12 cellular contexts compared by ENCODE assay signal in the genomic region with DNA sequence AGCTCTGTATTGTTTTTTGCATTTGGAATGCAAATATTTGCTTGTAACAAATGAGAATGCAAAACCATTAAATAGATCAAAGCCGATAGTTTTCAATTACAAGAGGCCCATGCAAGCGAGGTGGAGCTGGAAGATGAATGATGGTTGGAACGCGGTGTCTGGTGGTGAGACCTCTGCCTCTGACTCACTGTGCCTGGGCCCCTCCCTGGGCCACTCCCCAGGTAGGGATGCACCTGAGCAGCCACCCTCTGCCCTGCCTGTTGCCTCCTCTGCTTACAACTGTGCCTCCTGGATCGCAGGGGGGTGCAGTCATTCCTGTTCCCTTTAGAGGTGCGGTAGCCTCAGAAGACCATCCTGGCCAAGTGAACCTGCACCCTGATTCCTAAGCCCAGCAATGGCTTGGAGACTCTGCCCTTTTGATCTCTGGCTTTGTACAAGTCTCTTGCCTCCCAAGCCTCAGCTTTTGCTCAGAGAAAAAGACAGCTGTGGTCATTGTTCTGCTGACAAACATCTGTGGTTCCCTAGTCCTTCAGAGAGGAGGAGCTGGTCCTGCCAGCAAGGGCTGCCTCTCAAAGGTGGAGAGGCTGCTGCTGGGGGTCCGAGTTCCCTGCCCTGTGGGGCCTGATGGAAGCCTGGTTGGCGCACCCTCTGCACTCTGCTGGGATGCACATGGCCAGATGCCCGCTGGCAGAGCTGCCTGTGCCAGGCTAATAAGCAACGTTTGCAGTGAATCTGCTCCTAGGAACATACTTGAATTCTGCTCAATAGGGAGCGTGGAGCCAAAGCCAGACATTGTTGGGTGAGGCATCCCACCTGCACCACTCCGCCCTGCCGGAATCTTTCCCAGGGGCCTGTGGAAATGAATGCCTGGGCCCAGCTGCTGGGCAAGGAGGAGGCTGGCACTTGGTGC.
"Had no signal": no experiment of that assay in that cellular context is flagged by ENCODE, and none has a peak within 500 bp of the region (broad histone marks: within the 10 kb centered on the region; RNA-seq: fewer than 3 reads in every experiment).

No MANE protein-coding gene starts in this region.

- H3K4me3 ChIP-seq: right lobe of liver, transverse colon had no signal

- H3K9me3 ChIP-seq: right lobe of liver, transverse colon had no signal

- H3K36me3 ChIP-seq: right lobe of liver, transverse colon had no signal

- DNase-seq: activated CD4-positive, CD25-positive, alpha-beta regulatory T cell; activated effector memory CD4-positive, alpha-beta T cell treated with Interleukin-2 at 50 U/mL for 16 hours; activated T-cell treated with anti-CD3 and anti-CD28 coated beads, Interleukin-2, amount 50 U/mL, for 1 hour; amniotic stem cell; glutamatergic neuron; immature natural killer cell; right lobe of liver; stimulated activated CD4-positive, alpha-beta T cell treated with anti-CD3 and anti-CD28 coated beads, Interleukin-1b, Interleukin-23, amount 100 ng/mL, for 48 hours; T-helper 2 cell; transverse colon had no signal

- FAIRE-seq: bronchial epithelial cell had no signal

- H3K4me1 ChIP-seq: parathyroid adenoma, right lobe of liver had no signal

- H3K27ac ChIP-seq: parathyroid adenoma, right lobe of liver, transverse colon had no signal

- H3K27me3 ChIP-seq: right lobe of liver, transverse colon had no signal
